In the genomic region with DNA sequence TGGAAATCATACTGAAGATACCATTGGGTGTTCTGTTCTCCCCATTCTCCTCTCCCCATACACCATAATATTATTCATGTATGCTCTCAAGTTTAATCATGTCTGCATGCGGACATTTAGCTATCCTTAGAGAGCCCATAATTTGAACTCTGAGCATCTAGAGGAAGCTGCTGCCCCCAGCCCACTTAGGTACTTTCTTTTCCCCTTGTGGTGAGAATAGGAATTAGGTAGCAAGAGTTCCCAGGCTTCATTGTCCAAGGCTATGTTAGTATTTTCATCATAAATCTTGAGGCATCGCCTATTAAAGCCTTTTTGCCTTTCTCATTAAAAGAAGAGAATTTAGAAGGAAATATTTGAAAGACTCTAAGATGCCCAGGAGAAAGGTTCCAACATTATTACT, we compare ENCODE assay signal across 21 cellular contexts.
"Had no signal": no experiment of that assay in that cellular context is flagged by ENCODE, and none has a peak within 500 bp of the region (broad histone marks: within the 10 kb centered on the region; RNA-seq: fewer than 3 reads in every experiment).

No MANE protein-coding gene starts in this region.

- H3K9me3 ChIP-seq: heart left ventricle, left lung, prostate gland, stomach had no signal

- H3K4me3 Mint-ChIP-seq: effector memory CD8-positive, alpha-beta T cell; nephron progenitor cell had no signal

- H3K27me3 ChIP-seq: heart left ventricle, left lung, stomach had no signal

- H3K27ac ChIP-seq: epithelial cell of prostate, heart left ventricle, left lung, prostate gland, skin epidermis, stomach, VCaP had no signal

- H3K4me3 ChIP-seq: heart left ventricle, left lung, prostate gland, skin epidermis, stomach had no signal

- ATAC-seq: effector memory CD8-positive, alpha-beta T cell; heart left ventricle; left lung; right cardiac atrium had no signal

- H3K27ac Mint-ChIP-seq: effector memory CD8-positive, alpha-beta T cell had no signal

- DNase-seq: activated CD4-positive, alpha-beta T cell treated with anti-CD3 and anti-CD28 coated beads, Interleukin-2, amount 50 U/mL, for 1 hour; activated CD4-positive, CD25-positive, alpha-beta regulatory T cell treated with anti-CD3 and anti-CD28 coated beads, Interleukin-2, amount 50 U/mL, for 72 hours; activated CD8-positive, alpha-beta memory T cell treated with anti-CD3 and anti-CD28 coated beads, Interleukin-2, amount 50 U/mL, for 4 hours; activated effector memory CD4-positive, alpha-beta T cell treated with Interleukin-2 at 50 U/mL for 16 hours; activated naive CD4-positive, alpha-beta T cell treated with anti-CD3 and anti-CD28 coated beads, Interleukin-2, amount 50 U/mL, for 16 hours; activated T-cell treated with anti-CD3 and anti-CD28 coated beads, Interleukin-2, amount 50 U/mL, for 48 hours; dermis blood vessel endothelial cell; effector memory CD8-positive, alpha-beta T cell; foreskin melanocyte; heart left ventricle; left lung; nephron progenitor cell; right cardiac atrium; stimulated activated CD4-positive, alpha-beta T cell treated with anti-CD3 and anti-CD28 coated beads, Interleukin-4, amount 100 ng/mL, for 1 hour; stomach; T-helper 2 cell; trophoblast cell had no signal

- H3K4me1 ChIP-seq: prostate gland had no signal

- H3K9me3 Mint-ChIP-seq: effector memory CD8-positive, alpha-beta T cell; nephron progenitor cell had no signal

- H3K36me3 ChIP-seq: heart left ventricle, left lung, prostate gland, stomach had no signal
